37 cellular contexts compared by ENCODE assay signal in genomic region chr15:93210995-93211394, GRCh38.
A peak's percentile ranks its signal among the peaks of the same experiment; 100 is the strongest.
DNase-seq lines count a peak whose midpoint lies in the region; ATAC-seq, FAIRE-seq and TF ChIP-seq lines count a peak whose summit lies in the region.
"Had no signal": no experiment of that assay in that cellular context is flagged by ENCODE, and none has a peak within 500 bp of the region (broad histone marks: within the 10 kb centered on the region; RNA-seq: fewer than 3 reads in every experiment).

No MANE protein-coding gene starts in this region.

- no peak overlapping the region for H2BK15ac ChIP-seq in mesendoderm (replicated peaks; ENCODE audit: low read depth)

- H3K36me3 ChIP-seq in bronchial epithelial cell (ENCODE audit: control insufficient read depth, insufficient read depth, low read length), result no peaks in the 10 kb centered on the region
- no peaks in the 10 kb centered on the region for H3K36me3 ChIP-seq in mesendoderm (ENCODE audit: control insufficient read depth, insufficient read depth, low read length)
- no peaks in the 10 kb centered on the region for H3K36me3 ChIP-seq in tibial nerve
- H3K36me3 ChIP-seq: ovary, thoracic aorta, uterus, WERI-Rb-1 had no signal

- no peak overlapping the region for H3K4me2 ChIP-seq in mesendoderm (ENCODE audit: low read length)

- H3K4me3 ChIP-seq in bronchial epithelial cell (ENCODE audit: low read depth, low read length), result no peak overlapping the region
- no peak overlapping the region for H3K4me3 ChIP-seq in mesendoderm (ENCODE audit: low read length)
- H3K4me3 ChIP-seq in tibial nerve, result no peak overlapping the region
- H3K4me3 ChIP-seq: body of pancreas, ovary, skin epidermis, thoracic aorta, uterus had no signal

- no peak overlapping the region for H3K23ac ChIP-seq in mesendoderm (ENCODE audit: low read length)

- H3K79me1 ChIP-seq in mesendoderm (ENCODE audit: low read length), result no peaks in the 10 kb centered on the region

- peaks cover 3% of the 10 kb centered on the region for H3K4me1 ChIP-seq in mesendoderm (ENCODE audit: control insufficient read depth, low read depth, low read length)
- H3K4me1 ChIP-seq in tibial nerve, result no peaks in the 10 kb centered on the region
- H3K4me1 ChIP-seq: body of pancreas, Caco-2, uterus had no signal

- no peak overlapping the region for H3K9ac ChIP-seq in mesendoderm (ENCODE audit: low read length)

- FAIRE-seq in bronchial epithelial cell (lab: Jason Lieb, UNC), result no peak
- FAIRE-seq: endometrium, H1 had no signal

- no peak for TF ChIP-seq EP300 in tibial nerve (IDR thresholded peaks at IDR 0.05)

- peak; percentile 3 for DNase-seq in activated CD4-positive, alpha-beta T cell treated with anti-CD3 and anti-CD28 coated beads for 48 hours
- no peak for DNase-seq in activated CD4-positive, alpha-beta T cell treated with anti-CD3 and anti-CD28 coated beads, Interleukin-2, amount 50 U/mL, for 4 hours
- peak; percentile 49 for DNase-seq in M059J (ENCODE audit: low read depth)
- DNase-seq in bronchial epithelial cell (ENCODE audit: low read depth), result peak; percentile 30
- peak; percentile 90 for DNase-seq in mesendoderm
- no peak for DNase-seq in activated naive CD4-positive, alpha-beta T cell (lab: John Stamatoyannopoulos, UW)
- DNase-seq in tibial nerve (ENCODE audit: low spot score in 2 of 2), result no peak
- DNase-seq: 8988T; activated CD4-positive, alpha-beta T cell treated with anti-CD3 and anti-CD28 coated beads, Interleukin-2, amount 10 ng/mL, durations not matched to agents 7 days and 5 days; activated CD8-positive, alpha-beta memory T cell treated with anti-CD3 and anti-CD28 coated beads, Interleukin-2, amount 50 U/mL, for 4 hours; activated naive CD4-positive, alpha-beta T cell treated with Interleukin-2 at 50 U/mL for 16 hours; body of pancreas; C1 segment of cervical spinal cord; Caco-2; cerebellar nuclear complex; DMS53; GF-D8; hypothalamus; immature natural killer cell; KG1; mesenchymal stem cell; NCI-H1417; NCI-H2029 treated with DMSO at 0.1 percent for 48 hours; NCI-H2227 treated with DMSO at 0.1 percent for 48 hours; NCI-H69; ovary; retina; SHP77 treated with DMSO at 0.1 percent for 48 hours; stimulated activated naive CD4-positive, alpha-beta T cell treated with Interleukin-2 at 50 U/mL for 16 hours; SW 1271; uterus; WERI-Rb-1 had no signal

- no peak for TF ChIP-seq POLR2A in tibial nerve (IDR thresholded peaks at IDR 0.05)

- H3K27me3 ChIP-seq in bronchial epithelial cell (ENCODE audit: control insufficient read depth, insufficient read depth, low read length) (no peaks in the 10 kb centered on the region), mesendoderm (ENCODE audit: insufficient read depth, low read length, poor library complexity) (no peaks in the 10 kb centered on the region), tibial nerve (no peaks in the 10 kb centered on the region)
- H3K27me3 ChIP-seq: body of pancreas, ovary, uterus had no signal

- no peak overlapping the region for H3K18ac ChIP-seq in mesendoderm (ENCODE audit: low read length)

- no peak overlapping the region for H3K56ac ChIP-seq in mesendoderm (ENCODE audit: low read length)

- H3K9me3 ChIP-seq in tibial nerve, result no peaks in the 10 kb centered on the region
- H3K9me3 ChIP-seq: body of pancreas, Caco-2, ovary, thoracic aorta, uterus had no signal

- no peak for TF ChIP-seq CTCF in bronchial epithelial cell (IDR thresholded peaks at IDR 0.05; ENCODE audit: insufficient read depth, low read length, severe bottlenecking)
- TF ChIP-seq CTCF in tibial nerve (IDR thresholded peaks at IDR 0.05), result no peak

- WGBS in mesendoderm (ENCODE audit: extremely low coverage, insufficient coverage, low lambda C conversion rate), result no CpG with 5 or more reads among the region's 5 CpGs
- WGBS in tibial nerve, 2 donors, result 83 to 85% methylated on average over 5 of the region's 5 CpGs

- no peak overlapping the region for H2BK120ac ChIP-seq in mesendoderm (ENCODE audit: low read depth, low read length)

- H3K79me2 ChIP-seq in mesendoderm (ENCODE audit: control insufficient read depth, insufficient read depth, low read length), result no peaks in the 10 kb centered on the region

- H4K8ac ChIP-seq in mesendoderm (ENCODE audit: low read depth, low read length), result no peak overlapping the region

- no peak overlapping the region for H2BK5ac ChIP-seq in mesendoderm (ENCODE audit: low read length)

- no peak overlapping the region for H2AK5ac ChIP-seq in mesendoderm (ENCODE audit: low read length)

- no peak overlapping the region for H4K5ac ChIP-seq in mesendoderm (ENCODE audit: low read length)

- no peak overlapping the region for H3K27ac ChIP-seq in mesendoderm (ENCODE audit: low read depth, low read length)
- H3K27ac ChIP-seq in tibial nerve, result no peak overlapping the region
- H3K27ac ChIP-seq: body of pancreas, ovary, skin epidermis, thoracic aorta, uterus, WERI-Rb-1 had no signal

- no peak for ATAC-seq in HG03135 (IDR thresholded peaks at IDR 0.05; ENCODE audit: unreplicated experiment)
- ATAC-seq: body of pancreas had no signal

- no peak overlapping the region for H3K4ac ChIP-seq in mesendoderm (ENCODE audit: low read depth, low read length)

Comparison
In these comparisons a context has a peak if more than half of its experiments do, and no peak if none do; other contexts are left out.
1. DNase-seq: peak in activated CD4-positive, alpha-beta T cell treated with anti-CD3 and anti-CD28 coated beads for 48 hours (single experiment), M059J (single experiment), bronchial epithelial cell (single experiment) and mesendoderm (single experiment); none in activated CD4-positive, alpha-beta T cell treated with anti-CD3 and anti-CD28 coated beads, Interleukin-2, amount 50 U/mL, for 4 hours (0 of 2), activated naive CD4-positive, alpha-beta T cell (0 of 4) and tibial nerve (0 of 2).